ENCODE assay signal across 9 cellular contexts in genomic region chr17:77916771-77917481, GRCh38. TPM values are rescaled to one million over a fixed set of nuclear protein-coding genes. Genes with fewer than 3 reads are reported as not detected.
A peak's percentile ranks its signal among the peaks of the same experiment; 100 is the strongest.
DNase-seq lines count a peak whose midpoint lies in the region; ATAC-seq and TF ChIP-seq lines count a peak whose summit lies in the region.
"Had no signal": no experiment of that assay in that cellular context is flagged by ENCODE, and none has a peak within 500 bp of the region (broad histone marks: within the 10 kb centered on the region; RNA-seq: fewer than 3 reads in every experiment).

No MANE protein-coding gene starts in this region.

- peak overlapping the region; percentile 51 for H3K4me3 Mint-ChIP-seq in activated naive CD8-positive, alpha-beta T cell treated with anti-CD3 and anti-CD28 coated beads, Interleukin-2, amount 50 U/mL, for 24 hours
- H3K4me3 Mint-ChIP-seq in neural progenitor cell, result no peak overlapping the region

- no peaks in the 10 kb centered on the region for H3K27me3 ChIP-seq in neural progenitor cell

- peak; percentile 61 for ATAC-seq in activated naive CD8-positive, alpha-beta T cell treated with anti-CD3 and anti-CD28 coated beads, Interleukin-2, amount 50 U/mL, for 24 hours
- ATAC-seq in GM18498 (IDR thresholded peaks at IDR 0.05; ENCODE audit: unreplicated experiment), result no peak

- no peak for TF ChIP-seq CTCF in neural progenitor cell (IDR thresholded peaks at IDR 0.05)

- no peaks in the 10 kb centered on the region for H3K9me3 Mint-ChIP-seq in activated naive CD8-positive, alpha-beta T cell treated with anti-CD3 and anti-CD28 coated beads, Interleukin-2, amount 50 U/mL, for 24 hours
- peaks cover 22% of the 10 kb centered on the region for H3K9me3 Mint-ChIP-seq in neural progenitor cell

- DNase-seq in GDM1 (lab: John Stamatoyannopoulos, UW) (peak; percentile 48), NCI-H69 (lab: John Stamatoyannopoulos, UW) (peak; percentile 14), neural progenitor cell (ENCODE audit: low spot score) (peak; percentile 1), HCEC 1CT (no peak)
- DNase-seq in activated naive CD8-positive, alpha-beta T cell treated with anti-CD3 and anti-CD28 coated beads, Interleukin-2, amount 50 U/mL, for 24 hours, result peak; percentile 18
- DNase-seq in activated CD4-positive, alpha-beta T cell treated with anti-CD3 and anti-CD28 coated beads for 48 hours, result no peak
- no peak for DNase-seq in stimulated activated CD4-positive, alpha-beta T cell treated with anti-CD3 and anti-CD28 coated beads, Interleukin-12 subunit alpha, Interleukin-12 subunit beta, amount 100 ng/mL, for 4 hours

- peaks cover 9% of the 10 kb centered on the region for H3K4me1 Mint-ChIP-seq in activated naive CD8-positive, alpha-beta T cell treated with anti-CD3 and anti-CD28 coated beads, Interleukin-2, amount 50 U/mL, for 24 hours
- H3K4me1 Mint-ChIP-seq in neural progenitor cell, result peaks cover 17% of the 10 kb centered on the region

- H3K4me3 ChIP-seq in neural progenitor cell, result no peak overlapping the region

- no peak overlapping the region for H3K4me2 ChIP-seq in neural progenitor cell

- H2AFZ ChIP-seq in neural progenitor cell (replicated peaks), result peak overlapping the region; percentile 15

- H3K9me3 ChIP-seq in neural progenitor cell (ENCODE audit: low read depth), result no peaks in the 10 kb centered on the region

- no peak overlapping the region for H3K9ac ChIP-seq in neural progenitor cell

- no peaks in the 10 kb centered on the region for H4K20me1 ChIP-seq in neural progenitor cell (ENCODE audit: low read depth)

- no peaks in the 10 kb centered on the region for H3K79me2 ChIP-seq in neural progenitor cell (ENCODE audit: low read depth)

- H3F3A ChIP-seq in neural progenitor cell (ENCODE audit: low read depth), result peaks cover 24% of the 10 kb centered on the region

- peaks cover 9% of the 10 kb centered on the region for H3K4me1 ChIP-seq in neural progenitor cell

- no peaks in the 10 kb centered on the region for H3K36me3 Mint-ChIP-seq in activated naive CD8-positive, alpha-beta T cell treated with anti-CD3 and anti-CD28 coated beads, Interleukin-2, amount 50 U/mL, for 24 hours (ENCODE audit: low read depth)
- no peaks in the 10 kb centered on the region for H3K36me3 Mint-ChIP-seq in neural progenitor cell

- no peaks in the 10 kb centered on the region for H3K36me3 ChIP-seq in neural progenitor cell

- peak overlapping the region; percentile 34 for H3K27ac Mint-ChIP-seq in activated naive CD8-positive, alpha-beta T cell treated with anti-CD3 and anti-CD28 coated beads, Interleukin-2, amount 50 U/mL, for 24 hours
- H3K27ac Mint-ChIP-seq in neural progenitor cell, result peak overlapping the region; percentile 30
- H3K27ac Mint-ChIP-seq: progenitor cell of endocrine pancreas had no signal

- peaks cover 38% of the 10 kb centered on the region for H3K27me3 Mint-ChIP-seq in activated naive CD8-positive, alpha-beta T cell treated with anti-CD3 and anti-CD28 coated beads, Interleukin-2, amount 50 U/mL, for 24 hours
- peaks cover 6% of the 10 kb centered on the region for H3K27me3 Mint-ChIP-seq in neural progenitor cell (ENCODE audit: insufficient read depth, low read depth)

- no peak overlapping the region for H3K27ac ChIP-seq in neural progenitor cell

RNA-seq across cellular contexts. Expression of gene TNRC6C, which starts 41.6 kb away (rescaled TPM):
- total RNA-seq in neural progenitor cell (ENCODE audit: low replicate concordance), result 11.4 and 14.9 TPM in 2 replicates

Comparison
In these comparisons a context has a peak if more than half of its experiments do, and no peak if none do; other contexts are left out.
1. DNase-seq: peak in GDM1 (single experiment), NCI-H69 (single experiment), activated naive CD8-positive, alpha-beta T cell treated with anti-CD3 and anti-CD28 coated beads, Interleukin-2, amount 50 U/mL, for 24 hours (single experiment) and neural progenitor cell (single experiment); none in HCEC 1CT (single experiment), activated CD4-positive, alpha-beta T cell treated with anti-CD3 and anti-CD28 coated beads for 48 hours (single experiment) and stimulated activated CD4-positive, alpha-beta T cell treated with anti-CD3 and anti-CD28 coated beads, Interleukin-12 subunit alpha, Interleukin-12 subunit beta, amount 100 ng/mL, for 4 hours (single experiment).